In genomic region chr22:41946360-41947180, GRCh38 we compare ENCODE assay signal across 1 cellular context.
A peak's percentile ranks its signal among the peaks of the same experiment; 100 is the strongest.
TF ChIP-seq lines count a peak whose summit lies in the region.

Gene CENPM (minus strand): TSS chr22:41947152. CDS start chr22:41947076, 76 bp downstream.

TF ChIP-seq in HepG2, 621 proteins besides CTCF, POLR2A, EP300 and RAD21 (continued from another document and continues in another):
- no peak for TF ChIP-seq ZNF710 (CRISPR knock-in tag; IDR thresholded peaks at IDR 0.05; ENCODE audit: borderline replicate concordance)
- no peak for TF ChIP-seq ATAD3A (CRISPR knock-in tag; IDR thresholded peaks at IDR 0.05)
- no peak for TF ChIP-seq GMEB2 (CRISPR knock-in tag; IDR thresholded peaks at IDR 0.05; ENCODE audit: low read depth)
- TF ChIP-seq TCF7 (IDR thresholded peaks at IDR 0.05; ENCODE audit: low read depth), result no peak
- TF ChIP-seq GATAD2A (CRISPR knock-in tag; IDR thresholded peaks at IDR 0.05), result peak; percentile 13; the same call in 1 of the 2 replicates
- TF ChIP-seq U2AF2 (IDR thresholded peaks at IDR 0.05; ENCODE audit: low read depth, low read length), result no peak
- TF ChIP-seq, protein P1, sequence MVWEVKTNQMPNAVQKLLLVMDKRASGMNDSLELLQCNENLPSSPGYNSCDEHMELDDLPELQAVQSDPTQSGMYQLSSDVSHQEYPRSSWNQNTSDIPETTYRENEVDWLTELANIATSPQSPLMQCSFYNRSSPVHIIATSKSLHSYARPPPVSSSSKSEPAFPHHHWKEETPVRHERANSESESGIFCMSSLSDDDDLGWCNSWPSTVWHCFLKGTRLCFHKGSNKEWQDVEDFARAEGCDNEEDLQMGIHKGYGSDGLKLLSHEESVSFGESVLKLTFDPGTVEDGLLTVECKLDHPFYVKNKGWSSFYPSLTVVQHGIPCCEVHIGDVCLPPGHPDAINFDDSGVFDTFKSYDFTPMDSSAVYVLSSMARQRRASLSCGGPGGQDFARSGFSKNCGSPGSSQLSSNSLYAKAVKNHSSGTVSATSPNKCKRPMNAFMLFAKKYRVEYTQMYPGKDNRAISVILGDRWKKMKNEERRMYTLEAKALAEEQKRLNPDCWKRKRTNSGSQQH (CRISPR knock-in tag; IDR thresholded peaks at IDR 0.05; ENCODE audit: low read depth), result peak; percentile 57; the same call in 1 of the 2 replicates
- no peak for TF ChIP-seq MLLT10 (CRISPR knock-in tag; IDR thresholded peaks at IDR 0.05)
- TF ChIP-seq SOX13 (IDR thresholded peaks at IDR 0.05), result no peak
- 0 out of 4 replicates have a peak, but pooled peaks of 1 of the 2 experiments have one; percentile 11 for TF ChIP-seq SOX13 (CRISPR knock-in tag; conservative IDR thresholded peaks at IDR 0.05 in 1 of 2, IDR thresholded peaks at IDR 0.05 in 1 of 2)
- no peak for TF ChIP-seq NPAS2 (CRISPR knock-in tag; IDR thresholded peaks at IDR 0.05; ENCODE audit: borderline replicate concordance)
- TF ChIP-seq JUND (CRISPR knock-in tag; IDR thresholded peaks at IDR 0.05), result 0 out of 2 replicates have a peak, but pooled peaks have one; percentile 11
- peak; percentile 89 for TF ChIP-seq ZNF749 (CRISPR knock-in tag; IDR thresholded peaks at IDR 0.05; ENCODE audit: borderline replicate concordance)
- peak; percentile 94; the same call in 1 of the 2 replicates for TF ChIP-seq SNAI1 (CRISPR knock-in tag; IDR thresholded peaks at IDR 0.05; ENCODE audit: borderline replicate concordance)
- TF ChIP-seq KLF6 (CRISPR knock-in tag; IDR thresholded peaks at IDR 0.05), result no peak
- TF ChIP-seq TAF15 (IDR thresholded peaks at IDR 0.05; ENCODE audit: low read depth, low read length, poor library complexity, severe bottlenecking), result no peak
- peak; percentile 89 for TF ChIP-seq TMF1 (CRISPR knock-in tag; IDR thresholded peaks at IDR 0.05; ENCODE audit: low read depth)
- TF ChIP-seq, protein P2, sequence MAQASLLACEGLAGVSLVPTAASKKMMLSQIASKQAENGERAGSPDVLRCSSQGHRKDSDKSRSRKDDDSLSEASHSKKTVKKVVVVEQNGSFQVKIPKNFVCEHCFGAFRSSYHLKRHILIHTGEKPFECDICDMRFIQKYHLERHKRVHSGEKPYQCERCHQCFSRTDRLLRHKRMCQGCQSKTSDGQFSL (CRISPR knock-in tag; IDR thresholded peaks at IDR 0.05), result peak; percentile 67; the same call in 1 of the 2 replicates
- 0 out of 2 replicates have a peak, but pooled peaks have one; percentile 44 for TF ChIP-seq GTF3A (CRISPR knock-in tag; conservative IDR thresholded peaks at IDR 0.05)
- TF ChIP-seq, protein P3, sequence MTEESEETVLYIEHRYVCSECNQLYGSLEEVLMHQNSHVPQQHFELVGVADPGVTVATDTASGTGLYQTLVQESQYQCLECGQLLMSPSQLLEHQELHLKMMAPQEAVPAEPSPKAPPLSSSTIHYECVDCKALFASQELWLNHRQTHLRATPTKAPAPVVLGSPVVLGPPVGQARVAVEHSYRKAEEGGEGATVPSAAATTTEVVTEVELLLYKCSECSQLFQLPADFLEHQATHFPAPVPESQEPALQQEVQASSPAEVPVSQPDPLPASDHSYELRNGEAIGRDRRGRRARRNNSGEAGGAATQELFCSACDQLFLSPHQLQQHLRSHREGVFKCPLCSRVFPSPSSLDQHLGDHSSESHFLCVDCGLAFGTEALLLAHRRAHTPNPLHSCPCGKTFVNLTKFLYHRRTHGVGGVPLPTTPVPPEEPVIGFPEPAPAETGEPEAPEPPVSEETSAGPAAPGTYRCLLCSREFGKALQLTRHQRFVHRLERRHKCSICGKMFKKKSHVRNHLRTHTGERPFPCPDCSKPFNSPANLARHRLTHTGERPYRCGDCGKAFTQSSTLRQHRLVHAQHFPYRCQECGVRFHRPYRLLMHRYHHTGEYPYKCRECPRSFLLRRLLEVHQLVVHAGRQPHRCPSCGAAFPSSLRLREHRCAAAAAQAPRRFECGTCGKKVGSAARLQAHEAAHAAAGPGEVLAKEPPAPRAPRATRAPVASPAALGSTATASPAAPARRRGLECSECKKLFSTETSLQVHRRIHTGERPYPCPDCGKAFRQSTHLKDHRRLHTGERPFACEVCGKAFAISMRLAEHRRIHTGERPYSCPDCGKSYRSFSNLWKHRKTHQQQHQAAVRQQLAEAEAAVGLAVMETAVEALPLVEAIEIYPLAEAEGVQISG (CRISPR knock-in tag; IDR thresholded peaks at IDR 0.05), result peak; percentile 68
- TF ChIP-seq SMARCC2 (IDR thresholded peaks at IDR 0.05), result no peak
- TF ChIP-seq SPEN (CRISPR knock-in tag; IDR thresholded peaks at IDR 0.05; ENCODE audit: low read depth), result peak; percentile 27; the same call in 1 of the 2 replicates
- TF ChIP-seq NFYB (CRISPR knock-in tag; IDR thresholded peaks at IDR 0.05), result peak; percentile 99
- no peak for TF ChIP-seq ADNP (CRISPR knock-in tag; IDR thresholded peaks at IDR 0.05)
- no peak for TF ChIP-seq ZNF282 (IDR thresholded peaks at IDR 0.05; ENCODE audit: partially characterized antibody)
- TF ChIP-seq, protein P4, sequence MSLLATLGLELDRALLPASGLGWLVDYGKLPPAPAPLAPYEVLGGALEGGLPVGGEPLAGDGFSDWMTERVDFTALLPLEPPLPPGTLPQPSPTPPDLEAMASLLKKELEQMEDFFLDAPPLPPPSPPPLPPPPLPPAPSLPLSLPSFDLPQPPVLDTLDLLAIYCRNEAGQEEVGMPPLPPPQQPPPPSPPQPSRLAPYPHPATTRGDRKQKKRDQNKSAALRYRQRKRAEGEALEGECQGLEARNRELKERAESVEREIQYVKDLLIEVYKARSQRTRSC (CRISPR knock-in tag; IDR thresholded peaks at IDR 0.05; ENCODE audit: low read depth), result no peak; the same call in 1 of the 2 replicates
- TF ChIP-seq ZNF326 (CRISPR knock-in tag; IDR thresholded peaks at IDR 0.05; ENCODE audit: borderline replicate concordance), result no peak
- 0 out of 2 replicates have a peak, but pooled peaks have one; percentile 36 for TF ChIP-seq ZNF614 (CRISPR knock-in tag; IDR thresholded peaks at IDR 0.05; ENCODE audit: borderline replicate concordance)
- no peak for TF ChIP-seq LRRFIP1 (CRISPR knock-in tag; conservative IDR thresholded peaks at IDR 0.05)
- no peak for TF ChIP-seq ZNF850 (CRISPR knock-in tag; conservative IDR thresholded peaks at IDR 0.05)
- peak; percentile 44; the same call in 1 of the 2 replicates for TF ChIP-seq ZNF251 (CRISPR knock-in tag; IDR thresholded peaks at IDR 0.05)
- TF ChIP-seq ETV6 (CRISPR knock-in tag; conservative IDR thresholded peaks at IDR 0.05), result no peak; the same call in 1 of the 2 replicates
- TF ChIP-seq ZSCAN12 (CRISPR knock-in tag; IDR thresholded peaks at IDR 0.05), result peak; percentile 44; the same call in 1 of the 2 replicates
- no peak for TF ChIP-seq NR3C1 (CRISPR knock-in tag; IDR thresholded peaks at IDR 0.05)
- TF ChIP-seq POLR2AphosphoS5 (IDR thresholded peaks at IDR 0.05; ENCODE audit: low read depth, low read length), result peak; percentile 54
- no peak for TF ChIP-seq HHEX (CRISPR knock-in tag; IDR thresholded peaks at IDR 0.05)
- TF ChIP-seq ZNF333 (CRISPR knock-in tag; IDR thresholded peaks at IDR 0.05; ENCODE audit: borderline replicate concordance), result no peak
- TF ChIP-seq KDM3A (CRISPR knock-in tag; IDR thresholded peaks at IDR 0.05; ENCODE audit: low read depth), result no peak; the same call in 1 of the 2 replicates
- TF ChIP-seq, protein P5, sequence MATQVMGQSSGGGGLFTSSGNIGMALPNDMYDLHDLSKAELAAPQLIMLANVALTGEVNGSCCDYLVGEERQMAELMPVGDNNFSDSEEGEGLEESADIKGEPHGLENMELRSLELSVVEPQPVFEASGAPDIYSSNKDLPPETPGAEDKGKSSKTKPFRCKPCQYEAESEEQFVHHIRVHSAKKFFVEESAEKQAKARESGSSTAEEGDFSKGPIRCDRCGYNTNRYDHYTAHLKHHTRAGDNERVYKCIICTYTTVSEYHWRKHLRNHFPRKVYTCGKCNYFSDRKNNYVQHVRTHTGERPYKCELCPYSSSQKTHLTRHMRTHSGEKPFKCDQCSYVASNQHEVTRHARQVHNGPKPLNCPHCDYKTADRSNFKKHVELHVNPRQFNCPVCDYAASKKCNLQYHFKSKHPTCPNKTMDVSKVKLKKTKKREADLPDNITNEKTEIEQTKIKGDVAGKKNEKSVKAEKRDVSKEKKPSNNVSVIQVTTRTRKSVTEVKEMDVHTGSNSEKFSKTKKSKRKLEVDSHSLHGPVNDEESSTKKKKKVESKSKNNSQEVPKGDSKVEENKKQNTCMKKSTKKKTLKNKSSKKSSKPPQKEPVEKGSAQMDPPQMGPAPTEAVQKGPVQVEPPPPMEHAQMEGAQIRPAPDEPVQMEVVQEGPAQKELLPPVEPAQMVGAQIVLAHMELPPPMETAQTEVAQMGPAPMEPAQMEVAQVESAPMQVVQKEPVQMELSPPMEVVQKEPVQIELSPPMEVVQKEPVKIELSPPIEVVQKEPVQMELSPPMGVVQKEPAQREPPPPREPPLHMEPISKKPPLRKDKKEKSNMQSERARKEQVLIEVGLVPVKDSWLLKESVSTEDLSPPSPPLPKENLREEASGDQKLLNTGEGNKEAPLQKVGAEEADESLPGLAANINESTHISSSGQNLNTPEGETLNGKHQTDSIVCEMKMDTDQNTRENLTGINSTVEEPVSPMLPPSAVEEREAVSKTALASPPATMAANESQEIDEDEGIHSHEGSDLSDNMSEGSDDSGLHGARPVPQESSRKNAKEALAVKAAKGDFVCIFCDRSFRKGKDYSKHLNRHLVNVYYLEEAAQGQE (IDR thresholded peaks at IDR 0.05; ENCODE audit: borderline replicate concordance in 1 of 2, low read depth in 1 of 2, low read length in 2 of 2), result no peak
- TF ChIP-seq, protein P6, sequence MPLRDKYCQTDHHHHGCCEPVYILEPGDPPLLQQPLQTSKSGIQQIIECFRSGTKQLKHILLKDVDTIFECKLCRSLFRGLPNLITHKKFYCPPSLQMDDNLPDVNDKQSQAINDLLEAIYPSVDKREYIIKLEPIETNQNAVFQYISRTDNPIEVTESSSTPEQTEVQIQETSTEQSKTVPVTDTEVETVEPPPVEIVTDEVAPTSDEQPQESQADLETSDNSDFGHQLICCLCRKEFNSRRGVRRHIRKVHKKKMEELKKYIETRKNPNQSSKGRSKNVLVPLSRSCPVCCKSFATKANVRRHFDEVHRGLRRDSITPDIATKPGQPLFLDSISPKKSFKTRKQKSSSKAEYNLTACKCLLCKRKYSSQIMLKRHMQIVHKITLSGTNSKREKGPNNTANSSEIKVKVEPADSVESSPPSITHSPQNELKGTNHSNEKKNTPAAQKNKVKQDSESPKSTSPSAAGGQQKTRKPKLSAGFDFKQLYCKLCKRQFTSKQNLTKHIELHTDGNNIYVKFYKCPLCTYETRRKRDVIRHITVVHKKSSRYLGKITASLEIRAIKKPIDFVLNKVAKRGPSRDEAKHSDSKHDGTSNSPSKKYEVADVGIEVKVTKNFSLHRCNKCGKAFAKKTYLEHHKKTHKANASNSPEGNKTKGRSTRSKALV (CRISPR knock-in tag; IDR thresholded peaks at IDR 0.05), result peak; percentile 64; the same call in 1 of the 2 replicates
- no peak for TF ChIP-seq ZNF557 (CRISPR knock-in tag; IDR thresholded peaks at IDR 0.05)
- no peak for TF ChIP-seq SP1 (IDR thresholded peaks at IDR 0.05)
- TF ChIP-seq SP1 (CRISPR knock-in tag; IDR thresholded peaks at IDR 0.05), result peak; percentile 83
- TF ChIP-seq CENPX (CRISPR knock-in tag; IDR thresholded peaks at IDR 0.05), result no peak
- 0 out of 2 replicates have a peak, but pooled peaks have one; percentile 63 for TF ChIP-seq ZNF782 (CRISPR knock-in tag; IDR thresholded peaks at IDR 0.05; ENCODE audit: borderline replicate concordance)
- TF ChIP-seq HNRNPL (IDR thresholded peaks at IDR 0.05; ENCODE audit: low read depth, low read length), result 0 out of 2 replicates have a peak, but pooled peaks have one; percentile 67
- TF ChIP-seq ASH2L (IDR thresholded peaks at IDR 0.05; ENCODE audit: insufficient read length, low read depth, low read length), result peak; percentile 74
